Comparison of ENCODE assay signal across 29 cellular contexts in the genomic region with DNA sequence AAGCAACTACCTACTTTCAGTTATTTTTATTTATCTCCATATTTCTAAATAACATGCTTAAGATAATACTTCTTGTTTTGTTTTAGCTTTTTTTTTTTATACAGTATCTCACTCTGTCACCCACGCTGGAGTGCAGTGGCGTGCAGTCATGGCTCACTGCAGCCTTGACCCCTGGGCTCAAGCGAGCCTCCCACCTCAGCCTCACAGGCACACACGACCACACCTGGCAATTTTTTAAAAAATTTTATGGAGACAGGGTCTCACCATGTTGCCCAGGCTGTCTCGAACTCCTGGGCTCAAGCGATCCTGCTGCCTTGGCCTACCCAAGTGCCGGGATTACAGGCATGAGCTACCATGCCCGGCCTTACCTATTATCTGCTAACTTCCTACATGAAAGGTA. TPM values are rescaled to one million over a fixed set of nuclear protein-coding genes. Genes with fewer than 3 reads are reported as not detected.
DNase-seq lines count a peak whose midpoint lies in the region; ATAC-seq and TF ChIP-seq lines count a peak whose summit lies in the region.
"Had no signal": no experiment of that assay in that cellular context is flagged by ENCODE, and none has a peak within 500 bp of the region (broad histone marks: within the 10 kb centered on the region; RNA-seq: fewer than 3 reads in every experiment).

No MANE protein-coding gene starts in this region.

- dilution Hi-C loops in mammary epithelial cell (cut with HindIII; ENCODE audit: low sequenced_read_pairs): loop anchor here (5.0 kb wide), 2 partner anchors 40 to 85 kb away; no protein-coding TSS in a partner anchor

- POLR2A ChIA-PET in MCF 10A (lab: Yijun Ruan, JAX) (interaction anchor here (0.8 to 1.4 kb wide), 2 partner anchors 10 to 17 kb away, joined by 3 read pairs; no protein-coding TSS in a partner anchor), Panc1 (lab: Charles Lee) (no interaction called here)

- DNase-seq in MCF 10A (ENCODE audit: unreplicated experiment) (no peak), mammary epithelial cell (no peak), Panc1 (ENCODE audit: low read depth, low spot score) (no peak), memory B cell (ENCODE audit: low spot score in 2 of 2) (no peak), GDM1 (lab: John Stamatoyannopoulos, UW) (no peak), foreskin melanocyte (no peak), cerebellar cortex (ENCODE audit: low spot score) (no peak)
- DNase-seq: 8988T; activated gamma-delta T cell treated with Interleukin-2 at 50 U/mL for 16 hours; activated T-cell treated with anti-CD3 and anti-CD28 coated beads, Interleukin-2, amount 50 U/mL, for 24 hours; caudate nucleus; CD4-positive, alpha-beta memory T cell; DND-41; endodermal cell; head of caudate nucleus; islet precursor cell; left ventricle myocardium superior; midbrain; NCI-H1436 treated with DMSO at 0.1 percent for 48 hours; NCI-H226; SW 1271; T-helper 9 cell; WERI-Rb-1 had no signal

- CTCF ChIA-PET in MCF 10A (lab: Yijun Ruan, JAX): interaction anchor here (0.7 to 1.3 kb wide), 2 partner anchors 10 to 109 kb away, joined by 3 to 4 read pairs; no protein-coding TSS in a partner anchor
- CTCF ChIA-PET in mammary epithelial cell (lab: Charles Lee; ENCODE audit: low non-redundant PET): no interaction called here
- CTCF ChIA-PET in Panc1 (lab: Charles Lee): no interaction called here

- no peak overlapping the region for H3K9ac ChIP-seq in mammary epithelial cell (ENCODE audit: insufficient read depth, low read length)

- no peaks in the 10 kb centered on the region for H3K27me3 ChIP-seq in mammary epithelial cell (ENCODE audit: insufficient read depth, low read length)
- no peaks in the 10 kb centered on the region for H3K27me3 ChIP-seq in Panc1 (ENCODE audit: control insufficient read depth, insufficient read depth, low read length)

- H3K9me3 Mint-ChIP-seq in MCF 10A (ENCODE audit: unreplicated experiment) (peaks cover 9% of the 10 kb centered on the region), memory B cell (peaks cover 5% of the 10 kb centered on the region)

- H3K36me3 Mint-ChIP-seq in MCF 10A (ENCODE audit: insufficient read depth, unreplicated experiment) (peaks cover 58% of the 10 kb centered on the region), memory B cell (peaks cover 24% of the 10 kb centered on the region)

- H3K27ac Mint-ChIP-seq in MCF 10A (ENCODE audit: low read depth, unreplicated experiment) (peak overlapping the region; percentile 59), memory B cell (peak overlapping the region; percentile 86)
- H3K27ac Mint-ChIP-seq: activated T-cell treated with anti-CD3 and anti-CD28 coated beads, Interleukin-2, amount 50 U/mL, for 24 hours; endodermal cell; stimulated activated effector memory CD8-positive, alpha-beta T cell treated with anti-CD3 and anti-CD28 coated beads, Interleukin-12 subunit alpha, Interleukin-12 subunit beta, amount 100 ng/mL, for 72 hours; type B pancreatic cell had no signal

- no peak overlapping the region for H3K4me3 ChIP-seq in mammary epithelial cell (replicated peaks in 1 of 3; ENCODE audit: insufficient read depth in 1 of 3, low read depth in 2 of 3, low read length in 3 of 3)
- H3K4me3 ChIP-seq in Panc1 (ENCODE audit: low read depth in 2 of 2, low read length in 2 of 2): no peak overlapping the region
- H3K4me3 ChIP-seq: HAP-1 had no signal

- no peaks in the 10 kb centered on the region for H3K9me3 ChIP-seq in mammary epithelial cell (replicated peaks; ENCODE audit: insufficient read depth, low read length)
- peaks cover 13% of the 10 kb centered on the region; the same call in 1 of the 2 replicates for H3K9me3 ChIP-seq in Panc1 (ENCODE audit: control insufficient read depth, insufficient read depth, low read depth, low read length)

- in situ Hi-C loops in mammary epithelial cell (cut with MboI; ENCODE audit: low sequenced_read_pairs in 2 of 2): no loop called here
- in situ Hi-C loops in Panc1 (cut with HindIII; ENCODE audit: low pct_unique_long_range_greater_than_20kb, low sequenced_read_pairs): no loop called here

- no peak overlapping the region for H3K27ac ChIP-seq in mammary epithelial cell (ENCODE audit: insufficient read depth, low read depth, low read length)
- no peak overlapping the region for H3K27ac ChIP-seq in Panc1 (ENCODE audit: low read length)
- H3K27ac ChIP-seq: WERI-Rb-1 had no signal

- no peak overlapping the region for H3K4me2 ChIP-seq in mammary epithelial cell (ENCODE audit: insufficient read depth, low read depth, low read length)

- no TSS peak for BruUV-seq in MCF 10A (replicated peaks; lab: Mats Ljungman, UMichigan)
- no TSS peak for BruUV-seq in mammary epithelial cell (replicated peaks; lab: Mats Ljungman, UMichigan)
- BruUV-seq in Panc1 (replicated peaks; lab: Mats Ljungman, UMichigan): no TSS peak

- no peaks in the 10 kb centered on the region for H4K20me1 ChIP-seq in mammary epithelial cell (ENCODE audit: insufficient read depth, low read length)

- peaks cover 8% of the 10 kb centered on the region for H3K4me1 Mint-ChIP-seq in MCF 10A (ENCODE audit: insufficient read depth, unreplicated experiment)
- peaks cover 29% of the 10 kb centered on the region for H3K4me1 Mint-ChIP-seq in memory B cell
- H3K4me1 Mint-ChIP-seq: endodermal cell, nephron had no signal

- no peak overlapping the region for H2AFZ ChIP-seq in mammary epithelial cell (ENCODE audit: low read depth, low read length)

- WGBS in mammary epithelial cell (ENCODE audit: low coverage, missing lambda C conversion rate): over 99% methylated on average over 8 of the region's 8 CpGs

- no peak for TF ChIP-seq CTCF in MCF 10A (IDR thresholded peaks at IDR 0.05; ENCODE audit: unreplicated experiment)
- no peak for TF ChIP-seq CTCF in mammary epithelial cell (conservative IDR thresholded peaks at IDR 0.05 in 1 of 2, IDR thresholded peaks at IDR 0.05 in 1 of 2; ENCODE audit: extremely low read depth in 1 of 2, insufficient read depth in 1 of 2, low read depth in 1 of 2, low read length in 2 of 2)
- TF ChIP-seq CTCF in Panc1 (IDR thresholded peaks at IDR 0.05): no peak

- intact Hi-C loops in MCF 10A (cut with micrococcal nuclease) (no loop called here), mammary epithelial cell (cut with micrococcal nuclease) (no loop called here), Panc1 (cut with micrococcal nuclease; ENCODE audit: unreplicated experiment) (no loop called here)

- ATAC-seq in Panc1 (peak; percentile 26; the same call in 1 of the 2 replicates), memory B cell (ENCODE audit: low read depth) (peak; percentile 40), GM18861 (IDR thresholded peaks at IDR 0.05; ENCODE audit: unreplicated experiment) (no peak)
- ATAC-seq: esophagus mucosa; left ventricle myocardium superior; stimulated activated effector memory CD8-positive, alpha-beta T cell treated with anti-CD3 and anti-CD28 coated beads, Interleukin-12 subunit alpha, Interleukin-12 subunit beta, amount 100 ng/mL, for 72 hours had no signal

- H3K79me2 ChIP-seq in mammary epithelial cell (ENCODE audit: insufficient read depth, low read length): peaks cover 55% of the 10 kb centered on the region

- H3K4me1 ChIP-seq in mammary epithelial cell (ENCODE audit: insufficient read depth, low read length) (no peaks in the 10 kb centered on the region), Panc1 (ENCODE audit: control insufficient read depth, insufficient read depth, low read length) (no peaks in the 10 kb centered on the region)

- no peaks in the 10 kb centered on the region for H3K36me3 ChIP-seq in mammary epithelial cell (ENCODE audit: insufficient read depth, low read length)
- no peaks in the 10 kb centered on the region for H3K36me3 ChIP-seq in Panc1 (ENCODE audit: control insufficient read depth, insufficient read depth, low read length)

- H3K4me3 Mint-ChIP-seq in MCF 10A (ENCODE audit: unreplicated experiment): no peak overlapping the region
- H3K4me3 Mint-ChIP-seq in memory B cell: peak overlapping the region; percentile 74
- H3K4me3 Mint-ChIP-seq: activated T-cell treated with anti-CD3 and anti-CD28 coated beads, Interleukin-2, amount 50 U/mL, for 24 hours; CD4-positive, alpha-beta memory T cell; endodermal cell; nephron; stimulated activated effector memory CD8-positive, alpha-beta T cell treated with anti-CD3 and anti-CD28 coated beads, Interleukin-12 subunit alpha, Interleukin-12 subunit beta, amount 100 ng/mL, for 72 hours; type B pancreatic cell had no signal

- H3K27me3 Mint-ChIP-seq in MCF 10A (ENCODE audit: insufficient read depth, unreplicated experiment): no peaks in the 10 kb centered on the region
- H3K27me3 Mint-ChIP-seq in memory B cell: no peaks in the 10 kb centered on the region
- H3K27me3 Mint-ChIP-seq: activated T-cell treated with anti-CD3 and anti-CD28 coated beads, Interleukin-2, amount 50 U/mL, for 24 hours; CD4-positive, alpha-beta memory T cell; type B pancreatic cell had no signal

RNA-seq across cellular contexts. Expression of gene TUT4, which starts 20.6 kb away (rescaled TPM):
- total RNA-seq in MCF 10A (2022) (83.8 and 90.7 TPM in 2 replicates), mammary epithelial cell (10 to 100 TPM; 30.5 to 47.9 TPM), Panc1 (2021; ENCODE audit: unreplicated experiment) (67.4 TPM)
- polyA plus RNA-seq in mammary epithelial cell: 28.3 TPM
- 90.3 TPM for polyA minus RNA-seq in mammary epithelial cell
- 52.8 TPM for polyA plus RNA-seq in Panc1 (2012; ENCODE audit: insufficient read length)
